ENCODE assay signal across 13 cellular contexts in genomic region chr19:47020132-47020805, GRCh38. TPM values are rescaled to one million over a fixed set of nuclear protein-coding genes. Genes with fewer than 3 reads are reported as not detected.
DNase-seq lines count a peak whose midpoint lies in the region; ATAC-seq and TF ChIP-seq lines count a peak whose summit lies in the region.
"Had no signal": no experiment of that assay in that cellular context is flagged by ENCODE, and none has a peak within 500 bp of the region (broad histone marks: within the 10 kb centered on the region; RNA-seq: fewer than 3 reads in every experiment).

No MANE protein-coding gene starts in this region.

- no peaks in the 10 kb centered on the region for H3K36me3 ChIP-seq in H7 (replicated peaks; ENCODE audit: control insufficient read depth, insufficient read depth, low read length)

- H3K4me3 Mint-ChIP-seq in MCF 10A (ENCODE audit: unreplicated experiment) (peak overlapping the region; percentile 54), mesothelial cell of epicardium (peak overlapping the region; percentile 56)

- no peaks in the 10 kb centered on the region for H3K9me3 ChIP-seq in AG04450 (ENCODE audit: control insufficient read depth, insufficient read depth, low read length)

- H3K4me1 Mint-ChIP-seq in MCF 10A (ENCODE audit: insufficient read depth, unreplicated experiment) (peaks cover 5% of the 10 kb centered on the region), mesothelial cell of epicardium (peaks cover 11% of the 10 kb centered on the region)

- POLR2A ChIA-PET in AG04450 (lab: Yijun Ruan, JAX) (no interaction called here), MCF 10A (lab: Yijun Ruan, JAX) (interaction anchor here (0.5 kb wide), 1 partner anchor 90 kb away, joined by 3 read pairs; no protein-coding TSS in a partner anchor)

- CTCF ChIA-PET in AG04450 (lab: Charles Lee), result interaction anchor here (1.0 kb wide), 2 partner anchors 7 to 16 kb away, joined by 3 to 4 read pairs; no protein-coding TSS in a partner anchor
- CTCF ChIA-PET in MCF 10A (lab: Yijun Ruan, JAX), result interaction anchor here (0.6 kb wide), 2 partner anchors 29 to 215 kb away, joined by 3 to 4 read pairs; no protein-coding TSS in a partner anchor

- H3K27me3 ChIP-seq in AG04450 (ENCODE audit: control insufficient read depth, insufficient read depth, low read length) (peaks cover 52% of the 10 kb centered on the region), H7 (ENCODE audit: control insufficient read depth, insufficient read depth, low read length) (peaks cover 54% of the 10 kb centered on the region)

- peaks cover 30% of the 10 kb centered on the region for H3K27me3 Mint-ChIP-seq in MCF 10A (ENCODE audit: insufficient read depth, unreplicated experiment)
- peaks cover 63% of the 10 kb centered on the region for H3K27me3 Mint-ChIP-seq in mesothelial cell of epicardium (ENCODE audit: low read depth)

- H3K27ac ChIP-seq in AG04450 (ENCODE audit: low read depth, low read length), result no peak overlapping the region
- H3K27ac ChIP-seq: RWPE1 had no signal

- TF ChIP-seq CTCF in AG04450 (IDR thresholded peaks at IDR 0.05; ENCODE audit: low read depth, low read length) (no peak), MCF 10A (IDR thresholded peaks at IDR 0.05; ENCODE audit: unreplicated experiment) (no peak), mesothelial cell of epicardium (IDR thresholded peaks at IDR 0.05; ENCODE audit: unreplicated experiment) (no peak)

- H3K27ac Mint-ChIP-seq in MCF 10A (ENCODE audit: low read depth, unreplicated experiment), result no peak overlapping the region
- no peak overlapping the region for H3K27ac Mint-ChIP-seq in mesothelial cell of epicardium

- H3K4me3 ChIP-seq in AG04450 (ENCODE audit: low read depth, low read length), result peak overlapping the region; percentile 27
- peak overlapping the region; percentile 35 for H3K4me3 ChIP-seq in H7 (ENCODE audit: insufficient read depth, low read depth, low read length)
- H3K4me3 ChIP-seq: lung had no signal

- no peak for ATAC-seq in HG02973 (IDR thresholded peaks at IDR 0.05; ENCODE audit: unreplicated experiment)

- DNase-seq in AG04450 (ENCODE audit: low read depth, low spot score) (no peak), H7 (peak; percentile 88), MCF 10A (ENCODE audit: unreplicated experiment) (no peak), mesothelial cell of epicardium (ENCODE audit: low spot score in 2 of 2, unreplicated experiment in 2 of 2) (no peak), amniotic stem cell (lab: John Stamatoyannopoulos, UW) (no peak), HK-2 (ENCODE audit: unreplicated experiment) (no peak), ureter (ENCODE audit: low spot score) (no peak)
- DNase-seq: NCI-H1105; stimulated activated CD4-positive, alpha-beta T cell treated with anti-CD3 and anti-CD28 coated beads, Interleukin-2, amount 100 ng/mL, for 24 hours had no signal

- intact Hi-C loops in MCF 10A (cut with micrococcal nuclease), result no loop called here

- BruUV-seq in MCF 10A (replicated peaks; lab: Mats Ljungman, UMichigan), result no TSS peak

- H3K9me3 Mint-ChIP-seq in MCF 10A (ENCODE audit: unreplicated experiment) (no peaks in the 10 kb centered on the region), mesothelial cell of epicardium (no peaks in the 10 kb centered on the region)

- H3K36me3 Mint-ChIP-seq in MCF 10A (ENCODE audit: insufficient read depth, unreplicated experiment) (peaks cover 5% of the 10 kb centered on the region), mesothelial cell of epicardium (no peaks in the 10 kb centered on the region)

RNA-seq across cellular contexts. Expression of gene NPAS1, which starts 0.6 kb away (rescaled TPM):
- 0.30 and 0.36 TPM in 2 replicates for polyA plus RNA-seq in AG04450 (2011; rRNA removed)
- polyA minus RNA-seq in AG04450 (2011; rRNA and poly(A)+ RNA removed), result 0.37 TPM in 1 of 2 replicates, not detected in the other
- 3.2 and 6.1 TPM in 2 replicates for total RNA-seq in H7 (2014; rRNA removed; shearing (Covaris generic))
- total RNA-seq in MCF 10A (2022), result 0.44 and 0.68 TPM in 2 replicates
- total RNA-seq in mesothelial cell of epicardium, result 3.4 to 3.9 TPM (median 3.9 TPM) in 3 replicates
- total RNA-seq in ureter, result not detected
- total RNA-seq: dermis microvascular lymphatic vessel endothelial cell had no signal

RNA-seq across cellular contexts. Expression of gene TMEM160, which starts 28.2 kb away (rescaled TPM):
- 5.3 and 9.3 TPM in 2 replicates for polyA plus RNA-seq in AG04450 (2011; rRNA removed)
- 1.00 and 1.0 TPM in 2 replicates for polyA minus RNA-seq in AG04450 (2011; rRNA and poly(A)+ RNA removed)
- total RNA-seq in H7 (2014; rRNA removed; shearing (Covaris generic)), result 127 and 173 TPM in 2 replicates
- total RNA-seq in MCF 10A (2022) (15.3 and 22.0 TPM in 2 replicates), mesothelial cell of epicardium (35.4 to 38.1 TPM (median 36.2 TPM) in 3 replicates), ureter (15.5 TPM)
